Comparison of ENCODE assay signal across 23 cellular contexts in genomic region chr17:5975651-5976050, GRCh38.
"Had no signal": no experiment of that assay in that cellular context is flagged by ENCODE, and none has a peak within 500 bp of the region (broad histone marks: within the 10 kb centered on the region; RNA-seq: fewer than 3 reads in every experiment).

No MANE protein-coding gene starts in this region.

- H3K4me3 ChIP-seq: heart right ventricle, smooth muscle cell, transverse colon, uterus had no signal

- H3K27ac Mint-ChIP-seq: activated CD4-positive, alpha-beta T cell treated with anti-CD3 and anti-CD28 coated beads, Interleukin-2, amount 10 ng/mL, durations not matched to agents 7 days and 5 days; activated CD8-positive, alpha-beta memory T cell treated with anti-CD3 and anti-CD28 coated beads, Interleukin-2, amount 10 ng/mL, durations not matched to agents 7 days and 5 days; activated CD8-positive, alpha-beta T cell treated with anti-CD3 and anti-CD28 coated beads for 36 hours; activated naive CD8-positive, alpha-beta T cell treated with anti-CD3 and anti-CD28 coated beads, Interleukin-2, amount 50 U/mL, for 24 hours; stimulated activated naive B cell treated with anti-CD40 and anti-IgM and Interleukin-4, amounts not matched to agents 10 μg/mL and 1 μg/mL and 100 μg/mL, for 72 hours; T-helper 2 cell treated with Interferon-gamma antibody and Interleukin-4, amounts not matched to agents 5 μg/mL and 100 μg/mL, for 36 hours had no signal

- H3K27me3 Mint-ChIP-seq: activated CD4-positive, alpha-beta T cell treated with anti-CD3 and anti-CD28 coated beads, Interleukin-2, amount 10 ng/mL, durations not matched to agents 7 days and 5 days had no signal

- H2AFZ ChIP-seq: parathyroid adenoma had no signal

- H3K4me2 ChIP-seq: smooth muscle cell had no signal

- H3K27me3 ChIP-seq: uterus had no signal

- H3K9ac ChIP-seq: parathyroid adenoma had no signal

- H3K36me3 ChIP-seq: heart right ventricle, transverse colon, uterus had no signal

- H3K27ac ChIP-seq: heart right ventricle, parathyroid adenoma, transverse colon, uterus, VCaP had no signal

- H3K4me3 Mint-ChIP-seq: activated CD4-positive, alpha-beta T cell treated with anti-CD3 and anti-CD28 coated beads, Interleukin-2, amount 10 ng/mL, durations not matched to agents 7 days and 5 days; activated CD8-positive, alpha-beta memory T cell treated with anti-CD3 and anti-CD28 coated beads, Interleukin-2, amount 10 ng/mL, durations not matched to agents 7 days and 5 days; activated CD8-positive, alpha-beta T cell treated with anti-CD3 and anti-CD28 coated beads for 36 hours; activated naive CD8-positive, alpha-beta T cell treated with anti-CD3 and anti-CD28 coated beads, Interleukin-2, amount 50 U/mL, for 24 hours; nephron; stimulated activated naive B cell treated with anti-CD40 and anti-IgM and Interleukin-4, amounts not matched to agents 10 μg/mL and 1 μg/mL and 100 μg/mL, for 72 hours; T-helper 2 cell treated with Interferon-gamma antibody and Interleukin-4, amounts not matched to agents 5 μg/mL and 100 μg/mL, for 36 hours had no signal

- H3K79me2 ChIP-seq: parathyroid adenoma had no signal

- H3K4me1 ChIP-seq: heart right ventricle, parathyroid adenoma, transverse colon, uterus had no signal

- H3K4me1 Mint-ChIP-seq: activated CD4-positive, alpha-beta T cell treated with anti-CD3 and anti-CD28 coated beads, Interleukin-2, amount 10 ng/mL, durations not matched to agents 7 days and 5 days; activated CD8-positive, alpha-beta memory T cell treated with anti-CD3 and anti-CD28 coated beads, Interleukin-2, amount 10 ng/mL, durations not matched to agents 7 days and 5 days; activated naive CD8-positive, alpha-beta T cell treated with anti-CD3 and anti-CD28 coated beads, Interleukin-2, amount 50 U/mL, for 24 hours; stimulated activated naive B cell treated with anti-CD40 and anti-IgM and Interleukin-4, amounts not matched to agents 10 μg/mL and 1 μg/mL and 100 μg/mL, for 72 hours had no signal

- DNase-seq: activated CD4-positive, alpha-beta T cell treated with anti-CD3 and anti-CD28 coated beads, Interleukin-2, amount 10 ng/mL, durations not matched to agents 7 days and 5 days; activated CD4-positive, CD25-positive, alpha-beta regulatory T cell treated with anti-CD3 and anti-CD28 coated beads, Interleukin-2, amount 50 U/mL, for 72 hours; activated CD8-positive, alpha-beta memory T cell treated with anti-CD3 and anti-CD28 coated beads, Interleukin-2, amount 10 ng/mL, durations not matched to agents 7 days and 5 days; activated CD8-positive, alpha-beta T cell treated with anti-CD3 and anti-CD28 coated beads for 36 hours; activated gamma-delta T cell; activated naive CD4-positive, alpha-beta T cell treated with anti-CD3 and anti-CD28 coated beads, Interleukin-2, amount 50 U/mL, for 16 hours; activated naive CD8-positive, alpha-beta T cell treated with anti-CD3 and anti-CD28 coated beads, Interleukin-2, amount 50 U/mL, for 24 hours; activated T-cell treated with anti-CD3 and anti-CD28 coated beads for 4 hours; effector CD4-positive, alpha-beta T cell; foreskin fibroblast; heart right ventricle; islet precursor cell; left colon; nucleus accumbens; stimulated activated CD4-positive, alpha-beta T cell treated with anti-CD3 and anti-CD28 coated beads, Interleukin-15, amount 100 ng/mL, for 24 hours; stimulated activated naive B cell treated with anti-CD40 and anti-IgM and Interleukin-4, amounts not matched to agents 10 μg/mL and 1 μg/mL and 100 μg/mL, for 72 hours; transverse colon; uterus had no signal

- H3K9me3 ChIP-seq: transverse colon, uterus had no signal

- H3K36me3 Mint-ChIP-seq: activated CD8-positive, alpha-beta memory T cell treated with anti-CD3 and anti-CD28 coated beads, Interleukin-2, amount 10 ng/mL, durations not matched to agents 7 days and 5 days; stimulated activated naive B cell treated with anti-CD40 and anti-IgM and Interleukin-4, amounts not matched to agents 10 μg/mL and 1 μg/mL and 100 μg/mL, for 72 hours had no signal
